In genomic region chr13:28138012-28138755, GRCh38 we compare ENCODE assay signal across 8 cellular contexts. TPM values are rescaled to one million over a fixed set of nuclear protein-coding genes. Genes with fewer than 3 reads are reported as not detected.
A peak's percentile ranks its signal among the peaks of the same experiment; 100 is the strongest.
DNase-seq lines count a peak whose midpoint lies in the region; ATAC-seq and TF ChIP-seq lines count a peak whose summit lies in the region.

Gene PAN3 (plus strand): TSS chr13:28138545. CDS start chr13:28138658, 113 bp downstream.

- H2AFZ ChIP-seq in SU-DHL-6 (ENCODE audit: low read depth, low read length, severe bottlenecking): peak within 1 kb of the TSS; percentile 63
- H2AFZ ChIP-seq in parathyroid adenoma: peak within 1 kb of the TSS; percentile 91

- peaks cover 27% of the 10 kb centered on the region; the same call in 1 of the 2 replicates for H4K20me1 ChIP-seq in SU-DHL-6 (ENCODE audit: low read depth, low read length)

- peak; percentile 59 for ATAC-seq in activated naive CD8-positive, alpha-beta T cell treated with anti-CD3 and anti-CD28 coated beads, Interleukin-2, amount 10 ng/mL, durations not matched to agents 7 days and 5 days (ENCODE audit: low read depth)
- ATAC-seq in Right ventricle myocardium inferior: peak; percentile 90

- CTCF ChIA-PET in HEK293T (lab: Yijun Ruan, JAX): no interaction called here

- peak; percentile 97 for DNase-seq in GM06990 (ENCODE audit: extremely low read depth, insufficient read length)
- peak; percentile 90 for DNase-seq in HEK293T (ENCODE audit: extremely low spot score)
- peak; percentile 96 for DNase-seq in NB4 (ENCODE audit: low read depth)
- DNase-seq in activated naive CD8-positive, alpha-beta T cell treated with anti-CD3 and anti-CD28 coated beads, Interleukin-2, amount 10 ng/mL, durations not matched to agents 7 days and 5 days: peak; percentile 94
- peak; percentile 98 for DNase-seq in Right ventricle myocardium inferior (ENCODE audit: missing footprints)
- DNase-seq in tibial artery: peak; percentile 93 to 95

- H3K27me3 ChIP-seq in GM06990 (replicated peaks; ENCODE audit: control insufficient read depth, insufficient read depth, low read length) (no peaks in the 10 kb centered on the region), SU-DHL-6 (ENCODE audit: low read length) (no peaks in the 10 kb centered on the region), parathyroid adenoma (ENCODE audit: control insufficient read depth, insufficient read depth, low read length) (no peaks in the 10 kb centered on the region), tibial artery (no peaks in the 10 kb centered on the region)

- no peaks in the 10 kb centered on the region for H3K36me3 ChIP-seq in GM06990 (ENCODE audit: control insufficient read depth, insufficient read depth, low read length)
- H3K36me3 ChIP-seq in SU-DHL-6 (ENCODE audit: low read length): no peaks in the 10 kb centered on the region
- H3K36me3 ChIP-seq in parathyroid adenoma (ENCODE audit: control insufficient read depth, insufficient read depth, low read length): no peaks in the 10 kb centered on the region
- H3K36me3 ChIP-seq in tibial artery: no peaks in the 10 kb centered on the region

- POLR2A ChIA-PET in HEK293T (lab: Yijun Ruan, JAX): no interaction called here
- POLR2A ChIA-PET in activated naive CD8-positive, alpha-beta T cell treated with anti-CD3 and anti-CD28 coated beads, Interleukin-2, amount 10 ng/mL, durations not matched to agents 7 days and 5 days (lab: Charles Lee): interaction anchor here (0.6 to 1.5 kb wide), 14 partner anchors 10 to 713 kb away, joined by 3 to 5 read pairs (median 3); partner anchors contain the start of genes POLR1D and POMP

- H3K4me2 ChIP-seq in SU-DHL-6 (ENCODE audit: low read depth, low read length, poor library complexity, severe bottlenecking): peak within 1 kb of the TSS; percentile 98
- H3K4me2 ChIP-seq in parathyroid adenoma (ENCODE audit: low read length): peak within 1 kb of the TSS; percentile 64

- H3K27ac ChIP-seq in SU-DHL-6 (ENCODE audit: low read depth, low read length) (peak within 1 kb of the TSS; percentile 89), parathyroid adenoma (peak within 1 kb of the TSS; percentile 91), tibial artery (peak within 1 kb of the TSS; percentile 96 to 98)

- H3K4me1 ChIP-seq in parathyroid adenoma (no peaks in the 10 kb centered on the region), tibial artery (peaks cover 0 to 40% (median 11%) of the 10 kb centered on the region in 4 donors)

- H3K4me3 ChIP-seq in GM06990 (replicated peaks; ENCODE audit: low read depth, low read length) (peak within 1 kb of the TSS; percentile 69), NB4 (ENCODE audit: low read depth, low read length) (peak within 1 kb of the TSS; percentile 96), SU-DHL-6 (ENCODE audit: insufficient read depth, low read length, poor library complexity, severe bottlenecking) (peak within 1 kb of the TSS; percentile 87), parathyroid adenoma (ENCODE audit: low read depth, low read length) (peak within 1 kb of the TSS; percentile 72), tibial artery (peak within 1 kb of the TSS; percentile 92 to 94)

- H3K4me1 Mint-ChIP-seq in activated naive CD8-positive, alpha-beta T cell treated with anti-CD3 and anti-CD28 coated beads, Interleukin-2, amount 10 ng/mL, durations not matched to agents 7 days and 5 days: peaks cover 36% of the 10 kb centered on the region

- peaks cover 55% of the 10 kb centered on the region for H3K79me2 ChIP-seq in SU-DHL-6 (ENCODE audit: insufficient read depth, low read length)
- H3K79me2 ChIP-seq in parathyroid adenoma: no peaks in the 10 kb centered on the region

- intact Hi-C loops in Right ventricle myocardium inferior (cut with DNase I) (loop anchor here (5.0 to 10.0 kb wide), 2 partner anchors 499 to 683 kb away; partner anchors contain the start of gene MTIF3), tibial artery (cut with DNase I; ENCODE audit: low total_unique reads) (loop anchor here (10.0 kb wide), 2 partner anchors 507 to 523 kb away; no protein-coding TSS in a partner anchor)

- peak; percentile 95 for TF ChIP-seq POLR2A in NB4 (IDR thresholded peaks at IDR 0.05; ENCODE audit: extremely low read depth, insufficient read length)

- H3K36me3 Mint-ChIP-seq in activated naive CD8-positive, alpha-beta T cell treated with anti-CD3 and anti-CD28 coated beads, Interleukin-2, amount 10 ng/mL, durations not matched to agents 7 days and 5 days: peaks cover 10% of the 10 kb centered on the region

- H3K9ac ChIP-seq in SU-DHL-6 (ENCODE audit: low read length) (peak within 1 kb of the TSS; percentile 95), parathyroid adenoma (peak within 1 kb of the TSS; percentile 22)

- 0 out of 2 replicates have a peak, but pooled peaks cover 11% of the 10 kb centered on the region for H3F3A ChIP-seq in SU-DHL-6 (ENCODE audit: insufficient read depth)

- H3K9me2 ChIP-seq in SU-DHL-6 (replicated peaks; ENCODE audit: insufficient read depth, low read length): no peaks in the 10 kb centered on the region

- H3K4me3 Mint-ChIP-seq in activated naive CD8-positive, alpha-beta T cell treated with anti-CD3 and anti-CD28 coated beads, Interleukin-2, amount 10 ng/mL, durations not matched to agents 7 days and 5 days: peak within 1 kb of the TSS; percentile 86

- peak within 1 kb of the TSS; percentile 94 for H3K27ac Mint-ChIP-seq in activated naive CD8-positive, alpha-beta T cell treated with anti-CD3 and anti-CD28 coated beads, Interleukin-2, amount 10 ng/mL, durations not matched to agents 7 days and 5 days

- TF ChIP-seq CTCF in GM06990 (IDR thresholded peaks at IDR 0.05; ENCODE audit: insufficient read depth, low read length, poor library complexity, severe bottlenecking) (peak; percentile 25), NB4 (IDR thresholded peaks at IDR 0.05; ENCODE audit: low read depth, low read length) (no peak), SU-DHL-6 (IDR thresholded peaks at IDR 0.05; ENCODE audit: insufficient read depth, low read length, poor library complexity, severe bottlenecking) (no peak), parathyroid adenoma (IDR thresholded peaks at IDR 0.05) (no peak), tibial artery (IDR thresholded peaks at IDR 0.05) (no peak)

- H3K27me3 Mint-ChIP-seq in activated naive CD8-positive, alpha-beta T cell treated with anti-CD3 and anti-CD28 coated beads, Interleukin-2, amount 10 ng/mL, durations not matched to agents 7 days and 5 days: no peaks in the 10 kb centered on the region

- H3K9me3 Mint-ChIP-seq in activated naive CD8-positive, alpha-beta T cell treated with anti-CD3 and anti-CD28 coated beads, Interleukin-2, amount 10 ng/mL, durations not matched to agents 7 days and 5 days: no peaks in the 10 kb centered on the region

- H3K9me3 ChIP-seq in SU-DHL-6 (ENCODE audit: insufficient read depth, low read length) (no peaks in the 10 kb centered on the region), parathyroid adenoma (ENCODE audit: control insufficient read depth, low read length) (no peaks in the 10 kb centered on the region), tibial artery (no peaks in the 10 kb centered on the region)

TF ChIP-seq in HEK293T, 16 proteins besides CTCF, POLR2A, EP300 and RAD21:
- no peak for TF ChIP-seq ELF4 (IDR thresholded peaks at IDR 0.05)
- TF ChIP-seq L3MBTL2 (conservative IDR thresholded peaks at IDR 0.05): peak; percentile 70
- peak; percentile 84; the same call in 1 of the 2 replicates for TF ChIP-seq FOXM1 (IDR thresholded peaks at IDR 0.05; ENCODE audit: borderline replicate concordance)
- no peak for TF ChIP-seq FOXK2 (IDR thresholded peaks at IDR 0.05)

RNA-seq across cellular contexts. Expression of gene PAN3, which starts in this region (rescaled TPM):
- 10 to 100 TPM; 51.4 to 53.4 TPM for total RNA-seq in activated naive CD8-positive, alpha-beta T cell treated with anti-CD3 and anti-CD28 coated beads, Interleukin-2, amount 10 ng/mL, durations not matched to agents 7 days and 5 days
- 8.7 TPM for total RNA-seq in Right ventricle myocardium inferior

Comparison
In these comparisons a context has a peak if more than half of its experiments do, and no peak if none do; other contexts are left out.
1. Peak in every context shown above with its lines: DNase-seq, ATAC-seq, H3K4me3 ChIP-seq and H3K27ac ChIP-seq.